ENCODE assay signal across 8 cellular contexts in the genomic region with DNA sequence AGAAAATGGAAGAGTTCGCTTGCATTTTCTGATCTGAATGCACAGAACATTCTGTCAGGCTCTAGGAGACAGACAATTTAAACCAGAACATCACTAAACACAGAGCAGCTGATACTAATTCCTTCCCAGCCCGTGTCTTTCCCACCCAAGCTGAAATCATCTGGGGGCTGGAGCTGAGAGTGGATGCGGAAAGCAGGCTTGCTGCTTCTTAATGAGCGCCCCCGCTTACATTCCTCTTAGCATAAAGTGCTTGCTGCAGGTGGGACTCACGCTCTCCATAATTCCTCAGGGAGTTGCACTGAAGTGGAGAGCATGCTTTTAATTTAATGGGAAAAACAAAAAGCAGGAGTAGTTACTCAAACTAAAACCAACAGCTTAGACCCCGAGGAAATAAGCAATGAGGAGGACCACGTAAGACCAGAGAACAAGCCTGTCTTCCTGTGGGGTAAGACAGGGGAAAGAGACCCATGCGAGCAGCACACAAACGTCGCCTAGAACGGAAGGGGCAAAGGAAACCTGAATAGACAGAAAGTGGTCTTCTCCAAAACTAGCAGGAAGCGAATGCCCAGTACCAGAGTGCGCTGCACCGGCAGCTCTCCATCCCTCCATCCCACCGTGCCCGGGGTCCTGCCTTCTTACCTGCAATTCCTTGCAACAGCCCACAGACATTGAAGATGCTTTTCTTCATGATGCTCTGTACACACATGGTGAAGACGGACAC.
DNase-seq lines count a peak whose midpoint lies in the region; ATAC-seq and TF ChIP-seq lines count a peak whose summit lies in the region.

No MANE protein-coding gene starts in this region.

- H3K36me3 ChIP-seq in left ventricle myocardium inferior, result no peaks in the 10 kb centered on the region
- no peaks in the 10 kb centered on the region for H3K36me3 ChIP-seq in adrenal gland (replicated peaks in 1 of 2)
- no peaks in the 10 kb centered on the region for H3K36me3 ChIP-seq in mucosa of stomach (ENCODE audit: control insufficient read depth, insufficient read depth, low read length)
- no peaks in the 10 kb centered on the region for H3K36me3 ChIP-seq in vagina
- H3K36me3 ChIP-seq in WERI-Rb-1, result no peaks in the 10 kb centered on the region; the same call in 1 of the 2 replicates

- 71 to 81% (median 77%) methylated on average over 18 of the region's 18 CpGs for WGBS in adrenal gland, 4 donors

- intact Hi-C loops in left ventricle myocardium inferior (cut with micrococcal nuclease), result no loop called here
- intact Hi-C loops in left cardiac atrium (cut with DNase I), result no loop called here
- intact Hi-C loops in adrenal gland (cut with DNase I), result no loop called here
- intact Hi-C loops in vagina (cut with DNase I), result no loop called here

- TF ChIP-seq CTCF in left ventricle myocardium inferior (IDR thresholded peaks at IDR 0.05; ENCODE audit: borderline replicate concordance) (no peak), adrenal gland (IDR thresholded peaks at IDR 0.05) (no peak), vagina (IDR thresholded peaks at IDR 0.05) (no peak), WERI-Rb-1 (IDR thresholded peaks at IDR 0.05; ENCODE audit: low read depth, low read length) (no peak)

- H3K9me3 ChIP-seq in left ventricle myocardium inferior (replicated peaks), result no peaks in the 10 kb centered on the region
- no peaks in the 10 kb centered on the region for H3K9me3 ChIP-seq in adrenal gland (replicated peaks in 1 of 3)
- H3K9me3 ChIP-seq in mucosa of stomach (ENCODE audit: control insufficient read depth, low read length), result no peaks in the 10 kb centered on the region
- H3K9me3 ChIP-seq in vagina, result no peaks in the 10 kb centered on the region
- H3K9me3 ChIP-seq in WERI-Rb-1 (ENCODE audit: severe bottlenecking), result no peaks in the 10 kb centered on the region

- DNase-seq in left ventricle myocardium inferior, result no peak
- no peak for DNase-seq in left cardiac atrium
- DNase-seq in adrenal gland, result no peak
- DNase-seq in vagina (ENCODE audit: extremely low spot score in 2 of 2), result no peak
- DNase-seq in WERI-Rb-1, result no peak
- DNase-seq in COLO668 (lab: John Stamatoyannopoulos, UW; ENCODE audit: unreplicated experiment), result no peak

- H3K27ac ChIP-seq in left ventricle myocardium inferior (replicated peaks) (peak overlapping the region; percentile 81), adrenal gland (peak overlapping the region in 3 of 5 donors; percentile 43 to 81 (median 79)), vagina (peak overlapping the region; percentile 24), WERI-Rb-1 (no peak overlapping the region)

- H3K4me3 ChIP-seq in left ventricle myocardium inferior (peak overlapping the region; percentile 65), adrenal gland (peak overlapping the region in 1 of 4 donors; percentile 39), mucosa of stomach (ENCODE audit: low read length) (no peak overlapping the region), vagina (peak overlapping the region; percentile 35 to 43), WERI-Rb-1 (ENCODE audit: low read depth, low read length) (no peak overlapping the region)

- TF ChIP-seq POLR2A in adrenal gland (IDR thresholded peaks at IDR 0.05) (no peak), vagina (IDR thresholded peaks at IDR 0.05) (no peak)

- peak overlapping the region; percentile 61 for H3K9ac ChIP-seq in mucosa of stomach (ENCODE audit: low read length)

- ATAC-seq in left cardiac atrium, result no peak
- ATAC-seq in HG02759 (IDR thresholded peaks at IDR 0.05; ENCODE audit: unreplicated experiment), result no peak

- H3K4me1 ChIP-seq in left ventricle myocardium inferior, result peaks cover 69% of the 10 kb centered on the region
- H3K4me1 ChIP-seq in adrenal gland (replicated peaks in 1 of 2), result peaks cover 49 to 67% of the 10 kb centered on the region in 2 donors
- peaks cover 37% of the 10 kb centered on the region for H3K4me1 ChIP-seq in mucosa of stomach (ENCODE audit: control insufficient read depth, insufficient read depth, low read length)
- peaks cover 50% of the 10 kb centered on the region for H3K4me1 ChIP-seq in vagina

- H3K27me3 ChIP-seq in left ventricle myocardium inferior (ENCODE audit: low read depth) (no peaks in the 10 kb centered on the region), adrenal gland (no peaks in the 10 kb centered on the region), mucosa of stomach (ENCODE audit: control insufficient read depth, insufficient read depth, low read length) (no peaks in the 10 kb centered on the region), vagina (no peaks in the 10 kb centered on the region), WERI-Rb-1 (ENCODE audit: insufficient read depth, low read depth, severe bottlenecking) (no peaks in the 10 kb centered on the region)

Comparison
In these comparisons a context has a peak if more than half of its experiments do, and no peak if none do; other contexts are left out.
1. H3K4me3 ChIP-seq: peak in left ventricle myocardium inferior (single experiment) and vagina (2 of 2); none in mucosa of stomach (single experiment) and WERI-Rb-1 (single experiment).